1 cellular context compared by ENCODE assay signal in the genomic region with DNA sequence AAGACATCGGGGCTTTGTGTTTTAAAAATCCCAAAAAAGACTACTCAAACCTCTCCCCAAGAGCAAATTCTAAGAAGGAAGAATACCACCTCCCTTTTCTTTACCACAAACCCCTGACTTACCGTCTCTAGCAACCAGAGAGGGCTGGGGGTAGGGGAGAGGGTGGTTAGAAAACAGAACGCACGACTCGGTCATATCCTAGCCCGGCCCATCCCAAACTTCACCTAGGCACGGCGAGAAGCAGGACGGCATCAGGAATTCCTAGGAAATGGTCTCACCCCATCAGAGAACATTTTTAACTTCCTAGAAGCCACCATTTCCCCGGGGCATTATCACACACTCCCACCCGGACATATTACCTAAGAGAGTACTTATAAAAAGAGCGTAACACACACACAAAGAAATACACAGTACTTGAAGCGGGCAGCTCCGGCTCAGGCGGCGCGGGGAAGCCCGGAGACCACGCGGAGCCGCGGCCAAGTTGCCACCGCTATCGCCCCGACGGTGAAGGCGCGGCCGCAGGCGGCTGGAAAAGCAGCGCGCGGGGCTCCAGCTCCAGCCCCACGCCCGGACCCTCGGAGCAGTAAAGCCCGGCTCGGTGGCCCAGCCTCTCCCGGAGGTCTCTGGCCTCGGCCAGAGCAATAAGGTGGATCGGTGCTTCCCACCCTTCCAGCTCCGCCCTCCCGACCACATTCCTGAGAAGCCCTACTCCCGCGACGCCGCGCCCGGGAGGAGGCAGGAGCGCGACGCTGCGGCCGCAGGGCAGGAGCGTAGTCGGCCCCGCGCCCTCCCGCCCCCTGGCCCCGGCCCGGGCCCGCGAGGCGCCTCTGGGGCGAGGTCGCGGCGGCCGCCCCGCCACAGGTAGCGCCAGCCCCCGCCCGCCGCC.
A peak's percentile ranks its signal among the peaks of the same experiment; 100 is the strongest.
TF ChIP-seq lines count a peak whose summit lies in the region.

No MANE protein-coding gene starts in this region.

TF ChIP-seq in HepG2, 621 proteins besides CTCF, POLR2A, EP300 and RAD21 (continued from another document):
- TF ChIP-seq, protein P1, sequence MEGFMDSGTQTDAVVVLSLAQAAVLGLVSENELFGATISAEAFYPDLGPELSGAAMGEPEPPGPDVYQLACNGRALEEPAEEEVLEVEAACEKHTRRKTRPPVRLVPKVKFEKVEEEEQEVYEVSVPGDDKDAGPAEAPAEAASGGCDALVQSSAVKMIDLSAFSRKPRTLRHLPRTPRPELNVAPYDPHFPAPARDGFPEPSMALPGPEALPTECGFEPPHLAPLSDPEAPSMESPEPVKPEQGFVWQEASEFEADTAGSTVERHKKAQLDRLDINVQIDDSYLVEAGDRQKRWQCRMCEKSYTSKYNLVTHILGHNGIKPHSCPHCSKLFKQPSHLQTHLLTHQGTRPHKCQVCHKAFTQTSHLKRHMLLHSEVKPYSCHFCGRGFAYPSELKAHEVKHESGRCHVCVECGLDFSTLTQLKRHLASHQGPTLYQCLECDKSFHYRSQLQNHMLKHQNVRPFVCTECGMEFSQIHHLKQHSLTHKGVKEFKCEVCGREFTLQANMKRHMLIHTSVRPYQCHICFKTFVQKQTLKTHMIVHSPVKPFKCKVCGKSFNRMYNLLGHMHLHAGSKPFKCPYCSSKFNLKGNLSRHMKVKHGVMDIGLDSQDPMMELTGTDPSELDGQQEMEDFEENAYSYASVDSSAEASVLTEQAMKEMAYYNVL (CRISPR knock-in tag; IDR thresholded peaks at IDR 0.05; ENCODE audit: borderline replicate concordance), result no peak
- TF ChIP-seq BRCA1 (CRISPR knock-in tag; IDR thresholded peaks at IDR 0.05), result no peak
- TF ChIP-seq ZFP82 (CRISPR knock-in tag; IDR thresholded peaks at IDR 0.05; ENCODE audit: borderline replicate concordance), result peak; percentile 46; the same call in 1 of the 2 replicates
- TF ChIP-seq, protein P2, sequence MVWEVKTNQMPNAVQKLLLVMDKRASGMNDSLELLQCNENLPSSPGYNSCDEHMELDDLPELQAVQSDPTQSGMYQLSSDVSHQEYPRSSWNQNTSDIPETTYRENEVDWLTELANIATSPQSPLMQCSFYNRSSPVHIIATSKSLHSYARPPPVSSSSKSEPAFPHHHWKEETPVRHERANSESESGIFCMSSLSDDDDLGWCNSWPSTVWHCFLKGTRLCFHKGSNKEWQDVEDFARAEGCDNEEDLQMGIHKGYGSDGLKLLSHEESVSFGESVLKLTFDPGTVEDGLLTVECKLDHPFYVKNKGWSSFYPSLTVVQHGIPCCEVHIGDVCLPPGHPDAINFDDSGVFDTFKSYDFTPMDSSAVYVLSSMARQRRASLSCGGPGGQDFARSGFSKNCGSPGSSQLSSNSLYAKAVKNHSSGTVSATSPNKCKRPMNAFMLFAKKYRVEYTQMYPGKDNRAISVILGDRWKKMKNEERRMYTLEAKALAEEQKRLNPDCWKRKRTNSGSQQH (CRISPR knock-in tag; IDR thresholded peaks at IDR 0.05; ENCODE audit: low read depth), result no peak
- TF ChIP-seq ZNF570 (CRISPR knock-in tag; IDR thresholded peaks at IDR 0.05; ENCODE audit: borderline replicate concordance), result no peak
- peak; percentile 16; the same call in 1 of the 2 replicates for TF ChIP-seq BCL6 (CRISPR knock-in tag; IDR thresholded peaks at IDR 0.05)
- no peak for TF ChIP-seq ZBTB20 (CRISPR knock-in tag; IDR thresholded peaks at IDR 0.05; ENCODE audit: borderline replicate concordance, low read depth)
- no peak for TF ChIP-seq POLR2G (IDR thresholded peaks at IDR 0.05; ENCODE audit: low read depth, low read length)
- TF ChIP-seq, protein P3, sequence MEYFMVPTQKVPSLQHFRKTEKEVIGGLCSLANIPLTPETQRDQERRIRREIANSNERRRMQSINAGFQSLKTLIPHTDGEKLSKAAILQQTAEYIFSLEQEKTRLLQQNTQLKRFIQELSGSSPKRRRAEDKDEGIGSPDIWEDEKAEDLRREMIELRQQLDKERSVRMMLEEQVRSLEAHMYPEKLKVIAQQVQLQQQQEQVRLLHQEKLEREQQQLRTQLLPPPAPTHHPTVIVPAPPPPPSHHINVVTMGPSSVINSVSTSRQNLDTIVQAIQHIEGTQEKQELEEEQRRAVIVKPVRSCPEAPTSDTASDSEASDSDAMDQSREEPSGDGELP (IDR thresholded peaks at IDR 0.05; ENCODE audit: borderline replicate concordance, low read depth), result no peak
- TF ChIP-seq, protein P4, sequence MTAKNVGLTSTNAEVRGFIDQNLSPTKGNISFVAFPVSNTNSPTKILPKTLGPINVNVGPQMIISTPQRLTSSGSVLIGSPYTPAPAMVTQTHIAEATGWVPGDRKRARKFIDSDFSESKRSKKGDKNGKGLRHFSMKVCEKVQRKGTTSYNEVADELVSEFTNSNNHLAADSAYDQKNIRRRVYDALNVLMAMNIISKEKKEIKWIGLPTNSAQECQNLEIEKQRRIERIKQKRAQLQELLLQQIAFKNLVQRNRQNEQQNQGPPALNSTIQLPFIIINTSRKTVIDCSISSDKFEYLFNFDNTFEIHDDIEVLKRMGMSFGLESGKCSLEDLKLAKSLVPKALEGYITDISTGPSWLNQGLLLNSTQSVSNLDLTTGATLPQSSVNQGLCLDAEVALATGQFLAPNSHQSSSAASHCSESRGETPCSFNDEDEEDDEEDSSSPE (CRISPR knock-in tag; IDR thresholded peaks at IDR 0.05), result 0 out of 2 replicates have a peak, but pooled peaks have one; percentile 25
- no peak for TF ChIP-seq SOX13 (IDR thresholded peaks at IDR 0.05)
- TF ChIP-seq SOX13 (CRISPR knock-in tag; conservative IDR thresholded peaks at IDR 0.05 in 1 of 2, IDR thresholded peaks at IDR 0.05 in 1 of 2), result no peak; a peak in 1 of 4 replicates
